31 cellular contexts compared by ENCODE assay signal in genomic region chr5:8934455-8934854, GRCh38.
"Had no signal": no experiment of that assay in that cellular context is flagged by ENCODE, and none has a peak within 500 bp of the region (broad histone marks: within the 10 kb centered on the region; RNA-seq: fewer than 3 reads in every experiment).

No MANE protein-coding gene starts in this region.

- H3K4me2 ChIP-seq: neural progenitor cell, smooth muscle cell had no signal

- H3K27ac ChIP-seq: colonic mucosa, esophagus squamous epithelium, left ventricle myocardium inferior, lower lobe of right lung, neural progenitor cell, prostate gland, right atrium auricular region, suprapubic skin, transverse colon, upper lobe of right lung, vagina had no signal

- H3K4me1 Mint-ChIP-seq: memory B cell; mesothelial cell of epicardium; naive B cell; nephron; stimulated activated naive CD8-positive, alpha-beta T cell treated with anti-CD3 and anti-CD28 coated beads, Interleukin-15, amount 100 ng/mL, for 72 hours had no signal

- H3K4me3 Mint-ChIP-seq: dendritic cell treated with granulocyte-macrophage colony-stimulating factor and Interleukin-4, amounts not matched to agents 40 ng/mL and 50 ng/mL, for 4 days; memory B cell; mesothelial cell of epicardium; naive B cell; nephron; neural progenitor cell; stimulated activated naive CD8-positive, alpha-beta T cell treated with anti-CD3 and anti-CD28 coated beads, Interleukin-15, amount 100 ng/mL, for 72 hours had no signal

- H3K4me1 ChIP-seq: colonic mucosa, esophagus squamous epithelium, left ventricle myocardium inferior, lower lobe of right lung, neural progenitor cell, prostate gland, right atrium auricular region, suprapubic skin, transverse colon, upper lobe of right lung, vagina had no signal

- DNase-seq: colonic mucosa; effector CD8-positive, alpha-beta T cell; erythroblast; esophagus squamous epithelium; head of caudate nucleus; left colon; left ventricle myocardium inferior; lower lobe of right lung; mucosa of descending colon; naive B cell; stimulated activated CD4-positive, alpha-beta T cell treated with anti-CD3 and anti-CD28 coated beads, Interleukin-12 subunit alpha, Interleukin-12 subunit beta, amount 100 ng/mL, for 4 hours; stimulated activated CD4-positive, alpha-beta T cell treated with anti-CD3 and anti-CD28 coated beads, Interleukin-1b, Interleukin-23, amount 100 ng/mL, for 48 hours; stimulated activated CD4-positive, alpha-beta T cell treated with anti-CD3 and anti-CD28 coated beads, Interleukin-4, amount 100 ng/mL, for 1 hour; stimulated activated CD8-positive, alpha-beta memory T cell treated with anti-CD3 and anti-CD28 coated beads, Interleukin-4, amount 100 ng/mL, for 48 hours; stimulated activated naive CD4-positive, alpha-beta T cell; stimulated activated naive CD8-positive, alpha-beta T cell treated with anti-CD3 and anti-CD28 coated beads, Interleukin-15, amount 100 ng/mL, for 72 hours; transverse colon; upper lobe of right lung had no signal

- H3K27me3 ChIP-seq: colonic mucosa, esophagus squamous epithelium, neural progenitor cell, right atrium auricular region, suprapubic skin, transverse colon, upper lobe of right lung, vagina had no signal

- H3K36me3 Mint-ChIP-seq: memory B cell, mesothelial cell of epicardium, naive B cell, neural progenitor cell had no signal

- ATAC-seq: left colon; lower lobe of right lung; mucosa of descending colon; sciatic nerve; stimulated activated naive CD8-positive, alpha-beta T cell treated with anti-CD3 and anti-CD28 coated beads, Interleukin-15, amount 100 ng/mL, for 72 hours; upper lobe of right lung had no signal

- H3K4me3 ChIP-seq: colonic mucosa, esophagus squamous epithelium, left ventricle myocardium inferior, lower lobe of right lung, mucosa of descending colon, neural progenitor cell, prostate gland, right atrium auricular region, smooth muscle cell, suprapubic skin, transverse colon, upper lobe of right lung, vagina had no signal

- H3K27ac Mint-ChIP-seq: dendritic cell treated with granulocyte-macrophage colony-stimulating factor and Interleukin-4, amounts not matched to agents 40 ng/mL and 50 ng/mL, for 4 days; memory B cell; mesothelial cell of epicardium; naive B cell; nephron; neural progenitor cell; stimulated activated naive CD8-positive, alpha-beta T cell treated with anti-CD3 and anti-CD28 coated beads, Interleukin-15, amount 100 ng/mL, for 72 hours had no signal

- H3K36me3 ChIP-seq: colonic mucosa, esophagus squamous epithelium, left ventricle myocardium inferior, lower lobe of right lung, neural progenitor cell, prostate gland, right atrium auricular region, suprapubic skin, transverse colon, upper lobe of right lung, vagina had no signal

- H3K9me3 Mint-ChIP-seq: memory B cell had no signal

- FAIRE-seq: endothelial cell of umbilical vein, frontal cortex had no signal

- H3K9ac ChIP-seq: neural progenitor cell had no signal

- H3K27me3 Mint-ChIP-seq: dendritic cell treated with granulocyte-macrophage colony-stimulating factor and Interleukin-4, amounts not matched to agents 40 ng/mL and 50 ng/mL, for 4 days; memory B cell; naive B cell; stimulated activated naive CD8-positive, alpha-beta T cell treated with anti-CD3 and anti-CD28 coated beads, Interleukin-15, amount 100 ng/mL, for 72 hours had no signal
